ENCODE assay signal across 30 cellular contexts in the genomic region with DNA sequence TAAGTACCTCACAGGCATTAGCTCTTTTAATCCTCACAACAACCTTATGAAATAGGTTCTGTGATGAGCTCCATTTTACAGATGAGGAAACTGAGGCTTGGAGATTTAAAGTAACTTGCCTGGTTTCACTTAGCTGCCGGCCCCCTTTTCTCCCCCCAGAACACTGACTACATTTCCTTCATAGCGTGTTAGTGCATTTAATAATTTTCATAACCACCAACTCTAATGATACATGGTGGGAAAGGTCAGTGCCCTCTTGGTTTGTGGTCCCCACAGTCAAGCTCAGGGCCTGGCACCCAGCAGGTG. TPM values are rescaled to one million over a fixed set of nuclear protein-coding genes. Genes with fewer than 3 reads are reported as not detected.
A peak's percentile ranks its signal among the peaks of the same experiment; 100 is the strongest.
DNase-seq lines count a peak whose midpoint lies in the region; ATAC-seq, FAIRE-seq and TF ChIP-seq lines count a peak whose summit lies in the region.
"Had no signal": no experiment of that assay in that cellular context is flagged by ENCODE, and none has a peak within 500 bp of the region (broad histone marks: within the 10 kb centered on the region; RNA-seq: fewer than 3 reads in every experiment).

No MANE protein-coding gene starts in this region.

- H3K27me3 ChIP-seq in CD4-positive, CD25-positive, alpha-beta regulatory T cell (ENCODE audit: control insufficient read depth, insufficient read depth, low read length) = no peaks in the 10 kb centered on the region
- no peaks in the 10 kb centered on the region for H3K27me3 ChIP-seq in testis
- H3K27me3 ChIP-seq: BLaER1 treated with 17β-estradiol and CSF1 and Interleukin-3, amounts not matched to agents 10 nM and 100 nM; brain microvascular endothelial cell; esophagus squamous epithelium; foreskin keratinocyte; heart right ventricle had no signal

- H3K4me1 Mint-ChIP-seq in CD4-positive, CD25-positive, alpha-beta regulatory T cell = peaks cover 6 to 28% (median 13%) of the 10 kb centered on the region in 4 donors
- peaks cover 25% of the 10 kb centered on the region for H3K4me1 Mint-ChIP-seq in activated T-helper 1 cell treated with anti-CD3 and anti-CD28 coated beads, Interleukin-12 subunit alpha, Interleukin-12 subunit beta, Interleukin-2, Interleukin-4 antibody, amounts not matched to agents 30 ng/mL and 10 ng/mL and 1 ng/mL, durations not matched to agents 14 hours and 24 hours and 36 hours (ENCODE audit: low read depth)
- peaks cover 21% of the 10 kb centered on the region for H3K4me1 Mint-ChIP-seq in mesothelial cell of epicardium

- peak overlapping the region in 2 of 3 donors; percentile 44 to 71 for H3K27ac Mint-ChIP-seq in CD4-positive, CD25-positive, alpha-beta regulatory T cell
- H3K27ac Mint-ChIP-seq in activated T-helper 1 cell treated with anti-CD3 and anti-CD28 coated beads, Interleukin-12 subunit alpha, Interleukin-12 subunit beta, Interleukin-2, Interleukin-4 antibody, amounts not matched to agents 30 ng/mL and 10 ng/mL and 1 ng/mL, durations not matched to agents 14 hours and 24 hours and 36 hours = no peak overlapping the region
- peak overlapping the region; percentile 57 for H3K27ac Mint-ChIP-seq in mesothelial cell of epicardium
- H3K27ac Mint-ChIP-seq: stimulated activated effector memory CD8-positive, alpha-beta T cell treated with anti-CD3 and anti-CD28 coated beads, Interleukin-12 subunit alpha, Interleukin-12 subunit beta, amount 100 ng/mL, for 72 hours; type B pancreatic cell had no signal

- CTCF ChIA-PET in A549 (lab: Yijun Ruan, JAX) = interaction anchor here (1.0 to 5.7 kb wide), 4 partner anchors 13 to 194 kb away, joined by 4 to 70 read pairs (median 9); partner anchors contain the start of gene LRRC37B

- intact Hi-C loops in activated T-helper 1 cell treated with anti-CD3 and anti-CD28 coated beads, Interleukin-12 subunit alpha, Interleukin-12 subunit beta, Interleukin-2, Interleukin-4 antibody, amounts not matched to agents 30 ng/mL and 10 ng/mL and 1 ng/mL, durations not matched to agents 14 hours and 24 hours and 36 hours (cut with micrococcal nuclease) = no loop called here
- intact Hi-C loops in testis (cut with DNase I; ENCODE audit: low total_unique reads) = no loop called here

- H3K4me3 ChIP-seq in A549 (no peak overlapping the region), testis (no peak overlapping the region)
- no peak overlapping the region for H3K4me3 ChIP-seq in CD4-positive, CD25-positive, alpha-beta regulatory T cell (ENCODE audit: low read depth, low read length)
- H3K4me3 ChIP-seq: BLaER1 treated with 17β-estradiol and CSF1 and Interleukin-3, amounts not matched to agents 10 nM and 100 nM; esophagus squamous epithelium; heart right ventricle had no signal

- peak overlapping the region in 1 of 2 experiments; percentile 87; a peak in 2 of 6 replicates for H3K27ac ChIP-seq in A549
- H3K27ac ChIP-seq in CD4-positive, CD25-positive, alpha-beta regulatory T cell (ENCODE audit: insufficient read depth, low read length, poor library complexity, severe bottlenecking) = no peak overlapping the region
- no peak overlapping the region for H3K27ac ChIP-seq in testis
- H3K27ac ChIP-seq: brain microvascular endothelial cell, foreskin keratinocyte had no signal

- no peaks in the 10 kb centered on the region for H3K36me3 ChIP-seq in CD4-positive, CD25-positive, alpha-beta regulatory T cell (ENCODE audit: control insufficient read depth, insufficient read depth, low read length)
- H3K36me3 ChIP-seq in testis (ENCODE audit: low read depth, missing control alignments) = no peaks in the 10 kb centered on the region
- H3K36me3 ChIP-seq: BLaER1 treated with 17β-estradiol and CSF1 and Interleukin-3, amounts not matched to agents 10 nM and 100 nM; brain microvascular endothelial cell; esophagus squamous epithelium had no signal

- WGBS in A549 (ENCODE audit: missing lambda C conversion rate) = 100% methylated on average over 2 of the region's 2 CpGs
- 94 to 100% methylated on average over 2 of the region's 2 CpGs for WGBS in testis, 2 donors

- no peak overlapping the region for H3K4me2 ChIP-seq in A549

- FAIRE-seq in A549 (lab: Jason Lieb, UNC) = no peak
- FAIRE-seq: endometrium, kidney had no signal

- no peak for ATAC-seq in A549
- ATAC-seq in CD4-positive, CD25-positive, alpha-beta regulatory T cell (ENCODE audit: low read depth in 2 of 2) = no peak
- ATAC-seq: foreskin keratinocyte; HCT116; heart right ventricle; stimulated activated effector memory CD8-positive, alpha-beta T cell treated with anti-CD3 and anti-CD28 coated beads, Interleukin-12 subunit alpha, Interleukin-12 subunit beta, amount 100 ng/mL, for 72 hours had no signal

- no peaks in the 10 kb centered on the region for H3K9me3 ChIP-seq in A549
- H3K9me3 ChIP-seq in CD4-positive, CD25-positive, alpha-beta regulatory T cell (ENCODE audit: control insufficient read depth in 2 of 2, low read length in 2 of 2) = no peaks in the 10 kb centered on the region
- H3K9me3 ChIP-seq in testis = no peaks in the 10 kb centered on the region
- H3K9me3 ChIP-seq: esophagus squamous epithelium, heart right ventricle had no signal

- TF ChIP-seq RAD21 in A549 (conservative IDR thresholded peaks at IDR 0.05 in 1 of 2, IDR thresholded peaks at IDR 0.05 in 1 of 2) = no peak

- TF ChIP-seq CTCF in A549 (IDR thresholded peaks at IDR 0.05) (no peak), mesothelial cell of epicardium (IDR thresholded peaks at IDR 0.05; ENCODE audit: unreplicated experiment) (no peak), testis (IDR thresholded peaks at IDR 0.05) (no peak)

- POLR2A ChIA-PET in A549 (lab: Yijun Ruan, JAX) = no interaction called here

- peaks cover 0 to 1% (median 0%) of the 10 kb centered on the region in 7 donors for H3K9me3 Mint-ChIP-seq in CD4-positive, CD25-positive, alpha-beta regulatory T cell
- H3K9me3 Mint-ChIP-seq in activated T-helper 1 cell treated with anti-CD3 and anti-CD28 coated beads, Interleukin-12 subunit alpha, Interleukin-12 subunit beta, Interleukin-2, Interleukin-4 antibody, amounts not matched to agents 30 ng/mL and 10 ng/mL and 1 ng/mL, durations not matched to agents 14 hours and 24 hours and 36 hours = no peaks in the 10 kb centered on the region
- peaks cover 3% of the 10 kb centered on the region for H3K9me3 Mint-ChIP-seq in mesothelial cell of epicardium
- H3K9me3 Mint-ChIP-seq: stimulated activated effector memory CD8-positive, alpha-beta T cell treated with anti-CD3 and anti-CD28 coated beads, Interleukin-12 subunit alpha, Interleukin-12 subunit beta, amount 100 ng/mL, for 72 hours; type B pancreatic cell had no signal

- H3K4me3 Mint-ChIP-seq in CD4-positive, CD25-positive, alpha-beta regulatory T cell = peak overlapping the region; percentile 47 to 63 (median 58)
- H3K4me3 Mint-ChIP-seq in activated T-helper 1 cell treated with anti-CD3 and anti-CD28 coated beads, Interleukin-12 subunit alpha, Interleukin-12 subunit beta, Interleukin-2, Interleukin-4 antibody, amounts not matched to agents 30 ng/mL and 10 ng/mL and 1 ng/mL, durations not matched to agents 14 hours and 24 hours and 36 hours = peak overlapping the region; percentile 33
- H3K4me3 Mint-ChIP-seq in mesothelial cell of epicardium = no peak overlapping the region
- H3K4me3 Mint-ChIP-seq: stimulated activated effector memory CD8-positive, alpha-beta T cell treated with anti-CD3 and anti-CD28 coated beads, Interleukin-12 subunit alpha, Interleukin-12 subunit beta, amount 100 ng/mL, for 72 hours had no signal

- H3K4me1 ChIP-seq in A549 (peaks cover 37% of the 10 kb centered on the region), testis (no peaks in the 10 kb centered on the region)
- H3K4me1 ChIP-seq in CD4-positive, CD25-positive, alpha-beta regulatory T cell (ENCODE audit: control insufficient read depth, insufficient read depth, low read length, poor library complexity, severe bottlenecking) = peaks cover 21% of the 10 kb centered on the region

- DNase-seq in A549 (ENCODE audit: low read depth in 1 of 2, low spot score in 1 of 2) = no peak
- DNase-seq in CD4-positive, CD25-positive, alpha-beta regulatory T cell = no peak
- no peak for DNase-seq in activated T-helper 1 cell treated with anti-CD3 and anti-CD28 coated beads, Interleukin-12 subunit alpha, Interleukin-12 subunit beta, Interleukin-2, Interleukin-4 antibody, amounts not matched to agents 30 ng/mL and 10 ng/mL and 1 ng/mL, durations not matched to agents 14 hours and 24 hours and 36 hours (ENCODE audit: low spot score)
- DNase-seq in mesothelial cell of epicardium (ENCODE audit: low spot score in 2 of 2, unreplicated experiment in 2 of 2) = no peak
- no peak for DNase-seq in ureter (ENCODE audit: low spot score)
- DNase-seq in testis = no peak
- DNase-seq in NCI-H1417 (lab: John Stamatoyannopoulos, UW) = no peak
- DNase-seq: activated gamma-delta T cell treated with Interleukin-2 at 50 U/mL for 16 hours; activated T-cell treated with anti-CD3 and anti-CD28 coated beads, Interleukin-2, amount 50 U/mL, for 1 hour; brain microvascular endothelial cell; cerebellar nuclear complex; DND-41; esophagus squamous epithelium; foreskin keratinocyte; GF-D8; heart right ventricle; kidney; midbrain; naive B cell; NCI-H146; NCI-H2107; SIG-M5; substantia nigra; SW 1271; T1000 had no signal

- H3K27me3 Mint-ChIP-seq in CD4-positive, CD25-positive, alpha-beta regulatory T cell = peaks cover 11% of the 10 kb centered on the region
- H3K27me3 Mint-ChIP-seq in activated T-helper 1 cell treated with anti-CD3 and anti-CD28 coated beads, Interleukin-12 subunit alpha, Interleukin-12 subunit beta, Interleukin-2, Interleukin-4 antibody, amounts not matched to agents 30 ng/mL and 10 ng/mL and 1 ng/mL, durations not matched to agents 14 hours and 24 hours and 36 hours (ENCODE audit: insufficient read depth) = peaks cover 5% of the 10 kb centered on the region
- H3K27me3 Mint-ChIP-seq in mesothelial cell of epicardium (ENCODE audit: low read depth) = no peaks in the 10 kb centered on the region
- H3K27me3 Mint-ChIP-seq: type B pancreatic cell had no signal

- TF ChIP-seq POLR2A in A549 (IDR thresholded peaks at IDR 0.05; ENCODE audit: low read length) = no peak
- TF ChIP-seq POLR2A in testis (IDR thresholded peaks at IDR 0.05) = no peak

- H3K36me3 Mint-ChIP-seq in CD4-positive, CD25-positive, alpha-beta regulatory T cell = peaks cover 3% of the 10 kb centered on the region
- H3K36me3 Mint-ChIP-seq in activated T-helper 1 cell treated with anti-CD3 and anti-CD28 coated beads, Interleukin-12 subunit alpha, Interleukin-12 subunit beta, Interleukin-2, Interleukin-4 antibody, amounts not matched to agents 30 ng/mL and 10 ng/mL and 1 ng/mL, durations not matched to agents 14 hours and 24 hours and 36 hours (ENCODE audit: low read depth) = peaks cover 4% of the 10 kb centered on the region
- peaks cover 5% of the 10 kb centered on the region for H3K36me3 Mint-ChIP-seq in mesothelial cell of epicardium
- H3K36me3 Mint-ChIP-seq: naive B cell; stimulated activated effector memory CD8-positive, alpha-beta T cell treated with anti-CD3 and anti-CD28 coated beads, Interleukin-12 subunit alpha, Interleukin-12 subunit beta, amount 100 ng/mL, for 72 hours; type B pancreatic cell had no signal

- no peak for TF ChIP-seq EP300 in A549 (IDR thresholded peaks at IDR 0.05)

RNA-seq across cellular contexts. Expression of gene RHOT1, which starts 16.5 kb away (rescaled TPM):
- polyA plus RNA-seq in A549 (2011; rRNA removed) (83.2 and 109 TPM in 2 replicates), A549 (2017; fragmentation: RNase III; extraction: RNeasy Plus Mini Kit Qiagen cat#74134 plus additional on column Dnase treatment) (25.8 to 27.6 TPM (median 26.6 TPM) in 3 replicates), testis (ENCODE audit: insufficient read depth, low read depth, low replicate concordance) (42.6 TPM)
- 24.0 and 26.8 TPM in 2 replicates for polyA plus RNA-seq in A549 (2012; cell fraction: cytosol; rRNA removed)
- 9.2 and 13.4 TPM in 2 replicates for polyA plus RNA-seq in A549 (2012; cell fraction: nucleus; rRNA removed)
- 30.4 and 39.2 TPM in 2 replicates for polyA minus RNA-seq in A549 (2011; rRNA and poly(A)+ RNA removed)
- 22.9 TPM for total RNA-seq in CD4-positive, CD25-positive, alpha-beta regulatory T cell
- polyA plus RNA-seq in CD4-positive, CD25-positive, alpha-beta regulatory T cell = 10 to 100 TPM; 22.2 to 28.7 (median 27.6) TPM
- total RNA-seq in activated T-helper 1 cell treated with anti-CD3 and anti-CD28 coated beads, Interleukin-12 subunit alpha, Interleukin-12 subunit beta, Interleukin-2, Interleukin-4 antibody, amounts not matched to agents 30 ng/mL and 10 ng/mL and 1 ng/mL, durations not matched to agents 14 hours and 24 hours and 36 hours = 25.9 and 27.2 TPM in 2 replicates
- total RNA-seq in mesothelial cell of epicardium (31.7 to 36.9 TPM (median 34.6 TPM) in 3 replicates), ureter (37.3 TPM), testis (10 to 100 TPM; 51.3 to 60.6 TPM)
